Comparison of ENCODE assay signal across 1 cellular context in genomic region chr2:96873651-96874096, GRCh38.
TF ChIP-seq lines count a peak whose summit lies in the region.

No MANE protein-coding gene starts in this region.

TF ChIP-seq in K562, 482 proteins besides CTCF, POLR2A, EP300 and RAD21:
- TF ChIP-seq ATF7 (IDR thresholded peaks at IDR 0.05) = 0 out of 2 replicates have a peak, but pooled peaks have one; percentile 11
- TF ChIP-seq JUND (IDR thresholded peaks at IDR 0.05; ENCODE audit: borderline replicate concordance, low read depth, low read length) = peak; percentile 10; the same call in 1 of the 2 replicates
- no peak for TF ChIP-seq JUND (tag; IDR thresholded peaks at IDR 0.05; ENCODE audit: borderline replicate concordance, low read depth, low read length)
- peak; percentile 44; the same call in 1 of the 2 replicates for TF ChIP-seq ARID1B (IDR thresholded peaks at IDR 0.05)
- no peak for TF ChIP-seq ZNF589 (CRISPR knock-in tag; IDR thresholded peaks at IDR 0.05; ENCODE audit: low read depth)
- TF ChIP-seq DEAF1 (CRISPR knock-in tag; IDR thresholded peaks at IDR 0.05) = peak; percentile 10; the same call in 1 of the 2 replicates
- no peak; a peak in 1 of 4 replicates for TF ChIP-seq MAZ (CRISPR knock-in tag; conservative IDR thresholded peaks at IDR 0.05 in 1 of 2, IDR thresholded peaks at IDR 0.05 in 1 of 2)
- no peak for TF ChIP-seq BRF1 (IDR thresholded peaks at IDR 0.05; ENCODE audit: borderline replicate concordance, extremely low read depth, insufficient read length)
- TF ChIP-seq SIN3B (IDR thresholded peaks at IDR 0.05; ENCODE audit: low read depth) = 0 out of 2 replicates have a peak, but pooled peaks have one; percentile 11
- TF ChIP-seq GATAD2A (IDR thresholded peaks at IDR 0.05) = no peak
- 0 out of 4 replicates have a peak, but pooled peaks of 1 of the 2 experiments have one; percentile 12 for TF ChIP-seq SRF (CRISPR knock-in tag; IDR thresholded peaks at IDR 0.05)
- TF ChIP-seq UBTF (IDR thresholded peaks at IDR 0.05; ENCODE audit: borderline replicate concordance in 1 of 2, low read depth in 2 of 2, low read length in 2 of 2) = peak in 1 of 2 experiments; percentile 54; a peak in 1 of 4 replicates
- TF ChIP-seq SPI1 (IDR thresholded peaks at IDR 0.05; ENCODE audit: borderline replicate concordance, low read depth, low read length) = peak; percentile 82; the same call in 1 of the 2 replicates
- peak; percentile 45; the same call in 1 of the 2 replicates for TF ChIP-seq ELF4 (CRISPR knock-in tag; IDR thresholded peaks at IDR 0.05)
- TF ChIP-seq, protein P1, sequence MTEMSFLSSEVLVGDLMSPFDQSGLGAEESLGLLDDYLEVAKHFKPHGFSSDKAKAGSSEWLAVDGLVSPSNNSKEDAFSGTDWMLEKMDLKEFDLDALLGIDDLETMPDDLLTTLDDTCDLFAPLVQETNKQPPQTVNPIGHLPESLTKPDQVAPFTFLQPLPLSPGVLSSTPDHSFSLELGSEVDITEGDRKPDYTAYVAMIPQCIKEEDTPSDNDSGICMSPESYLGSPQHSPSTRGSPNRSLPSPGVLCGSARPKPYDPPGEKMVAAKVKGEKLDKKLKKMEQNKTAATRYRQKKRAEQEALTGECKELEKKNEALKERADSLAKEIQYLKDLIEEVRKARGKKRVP (CRISPR knock-in tag; IDR thresholded peaks at IDR 0.05) = no peak
- TF ChIP-seq KHSRP (IDR thresholded peaks at IDR 0.05) = no peak
- TF ChIP-seq MCM7 (IDR thresholded peaks at IDR 0.05) = no peak
- 0 out of 2 replicates have a peak, but pooled peaks have one; percentile 20 for TF ChIP-seq LCOR (CRISPR knock-in tag; IDR thresholded peaks at IDR 0.05)
- TF ChIP-seq TCF3 (CRISPR knock-in tag; IDR thresholded peaks at IDR 0.05) = peak; percentile 35
- TF ChIP-seq ZNF263 (CRISPR knock-in tag; IDR thresholded peaks at IDR 0.05; ENCODE audit: borderline replicate concordance) = no peak
- 0 out of 4 replicates have a peak, but pooled peaks of 1 of the 2 experiments have one; percentile 7 for TF ChIP-seq KDM1A (IDR thresholded peaks at IDR 0.05)
- no peak for TF ChIP-seq ZNF232 (CRISPR knock-in tag; IDR thresholded peaks at IDR 0.05)
- TF ChIP-seq ZNF3 (CRISPR knock-in tag; IDR thresholded peaks at IDR 0.05) = no peak
- TF ChIP-seq ZNF444 (CRISPR knock-in tag; IDR thresholded peaks at IDR 0.05) = 0 out of 2 replicates have a peak, but pooled peaks have one; percentile 13
- TF ChIP-seq ETV1 (tag; conservative IDR thresholded peaks at IDR 0.05; ENCODE audit: low read depth) = 0 out of 2 replicates have a peak, but pooled peaks have one; percentile 16
- 0 out of 2 replicates have a peak, but pooled peaks have one; percentile 36 for TF ChIP-seq TOE1 (IDR thresholded peaks at IDR 0.05; ENCODE audit: borderline replicate concordance)
- TF ChIP-seq TOE1 (CRISPR knock-in tag; IDR thresholded peaks at IDR 0.05; ENCODE audit: borderline replicate concordance, low read depth) = no peak
- 0 out of 2 replicates have a peak, but pooled peaks have one; percentile 7 for TF ChIP-seq ZNF586 (CRISPR knock-in tag; conservative IDR thresholded peaks at IDR 0.05)
- TF ChIP-seq E2F8 (IDR thresholded peaks at IDR 0.05; ENCODE audit: low read depth, partially characterized antibody) = peak; percentile 7
- no peak for TF ChIP-seq RBM14 (IDR thresholded peaks at IDR 0.05; ENCODE audit: borderline replicate concordance, insufficient read depth, low read depth, low read length)
- TF ChIP-seq CTBP1 (IDR thresholded peaks at IDR 0.05; ENCODE audit: borderline replicate concordance) = peak; percentile 67; the same call in 1 of the 2 replicates
- TF ChIP-seq ZNF165 (CRISPR knock-in tag; IDR thresholded peaks at IDR 0.05; ENCODE audit: borderline replicate concordance) = no peak
- TF ChIP-seq TFAP4 (CRISPR knock-in tag; IDR thresholded peaks at IDR 0.05; ENCODE audit: borderline replicate concordance) = peak; percentile 30; the same call in 1 of the 2 replicates
TF ChIP-seq in K562: peak in this region for 19.
